ENCODE assay signal across 8 cellular contexts in the genomic region with DNA sequence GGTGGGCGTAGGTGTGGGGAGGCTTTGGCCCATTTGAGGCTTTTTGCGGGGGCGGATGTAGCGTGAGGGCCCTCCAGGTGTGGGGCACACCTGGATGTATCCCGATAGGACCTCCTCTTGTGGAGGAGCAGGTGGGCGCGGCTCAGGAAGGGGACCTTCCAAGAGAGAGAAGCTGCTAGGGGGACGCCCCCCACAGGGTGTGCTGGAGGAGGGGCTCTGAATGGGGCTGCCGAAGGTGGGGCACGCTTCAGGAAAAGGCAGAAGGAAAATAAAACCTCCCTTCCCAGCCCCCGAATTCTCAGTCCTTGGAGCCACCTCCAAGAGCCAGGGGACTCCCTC. TPM values are rescaled to one million over a fixed set of nuclear protein-coding genes. Genes with fewer than 3 reads are reported as not detected.
DNase-seq lines count a peak whose midpoint lies in the region; ATAC-seq, FAIRE-seq and TF ChIP-seq lines count a peak whose summit lies in the region.

No MANE protein-coding gene starts in this region.

- intact Hi-C loops in activated CD4-positive, alpha-beta memory T cell treated with anti-CD3 and anti-CD28 coated beads for 36 hours (cut with micrococcal nuclease) = loop anchor here (10.0 kb wide), 2 partner anchors 248 to 252 kb away; partner anchors contain the start of genes GUCD1 and SNRPD3
- intact Hi-C loops in spleen (cut with DNase I; ENCODE audit: low total_unique reads) (no loop called here), left colon (cut with DNase I, micrococcal nuclease) (no loop called here)

- no peaks in the 10 kb centered on the region for H3K9me3 Mint-ChIP-seq in activated CD4-positive, alpha-beta memory T cell treated with anti-CD3 and anti-CD28 coated beads for 36 hours
- no peaks in the 10 kb centered on the region for H3K9me3 Mint-ChIP-seq in immature natural killer cell

- peaks cover 0 to 27% (median 9%) of the 10 kb centered on the region in 7 donors for H3K27me3 ChIP-seq in spleen (replicated peaks in 1 of 7)

- FAIRE-seq in GM19239 (lab: Jason Lieb, UNC) = no peak

- H3K4me1 ChIP-seq in spleen = peaks cover 0 to 18% (median 10%) of the 10 kb centered on the region in 6 donors

- TF ChIP-seq POLR2A in spleen (IDR thresholded peaks at IDR 0.05) = no peak

- POLR2A ChIA-PET in activated CD4-positive, alpha-beta memory T cell treated with anti-CD3 and anti-CD28 coated beads for 36 hours (lab: Charles Lee) = no interaction called here

- H3K27me3 Mint-ChIP-seq in activated CD4-positive, alpha-beta memory T cell treated with anti-CD3 and anti-CD28 coated beads for 36 hours = no peaks in the 10 kb centered on the region
- peaks cover 3 to 6% (median 4%) of the 10 kb centered on the region in 3 donors for H3K27me3 Mint-ChIP-seq in immature natural killer cell (ENCODE audit: low read depth in 3 of 3)

- H3K27ac Mint-ChIP-seq in activated CD4-positive, alpha-beta memory T cell treated with anti-CD3 and anti-CD28 coated beads for 36 hours = no peak overlapping the region
- peak overlapping the region; percentile 29 to 77 (median 68) for H3K27ac Mint-ChIP-seq in immature natural killer cell

- H3K36me3 ChIP-seq in spleen = no peaks in the 10 kb centered on the region

- WGBS in spleen, 5 donors = 44 to 61% (median 52%) methylated on average over 10 to 11 of the region's 11 CpGs

- peak overlapping the region; percentile 50 for H3K4me3 Mint-ChIP-seq in activated CD4-positive, alpha-beta memory T cell treated with anti-CD3 and anti-CD28 coated beads for 36 hours
- peak overlapping the region; percentile 70 to 80 (median 74) for H3K4me3 Mint-ChIP-seq in immature natural killer cell

- no peak for TF ChIP-seq CTCF in spleen (IDR thresholded peaks at IDR 0.05 in 8 of 11, conservative IDR thresholded peaks at IDR 0.05 in 3 of 11)

- DNase-seq in NCI-H2227 (lab: John Stamatoyannopoulos, UW; ENCODE audit: unreplicated experiment) (peak; percentile 12), NCI-H2227 treated with DMSO at 0.1 percent for 48 hours (lab: John Stamatoyannopoulos, UW) (no peak), immature natural killer cell (no peak), spleen (no peak), left colon (no peak), GM19239 (ENCODE audit: insufficient read length, low spot score) (no peak)
- no peak for DNase-seq in activated CD4-positive, alpha-beta memory T cell treated with anti-CD3 and anti-CD28 coated beads for 36 hours
- DNase-seq in stimulated activated CD4-positive, alpha-beta T cell treated with anti-CD3 and anti-CD28 coated beads, Interleukin-2, amount 100 ng/mL, for 24 hours = no peak

- CTCF ChIA-PET in activated CD4-positive, alpha-beta memory T cell treated with anti-CD3 and anti-CD28 coated beads for 36 hours (lab: Charles Lee) = interaction anchor here (1.0 kb wide), 1 partner anchor 37 kb away, joined by 3 read pairs; no protein-coding TSS in a partner anchor

- peak overlapping the region in 7 of 8 donors; percentile 37 to 73 (median 44) for H3K4me3 ChIP-seq in spleen

- H3K9me3 ChIP-seq in spleen = no peaks in the 10 kb centered on the region

- H3K27ac ChIP-seq in spleen = peak overlapping the region in 4 of 8 donors; percentile 51 to 79 (median 63)

- ATAC-seq in left colon = no peak

- no peaks in the 10 kb centered on the region for H3K36me3 Mint-ChIP-seq in activated CD4-positive, alpha-beta memory T cell treated with anti-CD3 and anti-CD28 coated beads for 36 hours
- H3K36me3 Mint-ChIP-seq in immature natural killer cell = peaks cover 0 to 4% (median 0%) of the 10 kb centered on the region in 3 donors

- peaks cover 45% of the 10 kb centered on the region for H3K4me1 Mint-ChIP-seq in activated CD4-positive, alpha-beta memory T cell treated with anti-CD3 and anti-CD28 coated beads for 36 hours (ENCODE audit: low read depth)
- H3K4me1 Mint-ChIP-seq in immature natural killer cell = peaks cover 24 to 26% of the 10 kb centered on the region in 2 donors

RNA-seq across cellular contexts. Expression of gene SGSM1, which starts 0.6 kb away (rescaled TPM):
- under 1 TPM; 0.29 to 0.38 TPM for total RNA-seq in activated CD4-positive, alpha-beta memory T cell treated with anti-CD3 and anti-CD28 coated beads for 36 hours
- polyA plus RNA-seq in immature natural killer cell (1 to 10 TPM; 1.5 to 3.9 (median 2.4) TPM), spleen (under 1 TPM; 0.16 to 0.33 (median 0.22) TPM)
- total RNA-seq in spleen (1 to 10 TPM in 3 of 7 donors, under 1 TPM in 4; 0.37 to 1.3 (median 0.70) TPM), left colon (1 to 10 TPM; 2.1 to 4.1 TPM)

RNA-seq across cellular contexts. Expression of gene PIWIL3, which starts 32.1 kb away (rescaled TPM):
- total RNA-seq in activated CD4-positive, alpha-beta memory T cell treated with anti-CD3 and anti-CD28 coated beads for 36 hours = not detected
- polyA plus RNA-seq in immature natural killer cell (not detected), spleen (not detected)
- total RNA-seq in spleen (not detected), left colon (not detected)
